12 cellular contexts compared by ENCODE assay signal in the genomic region with DNA sequence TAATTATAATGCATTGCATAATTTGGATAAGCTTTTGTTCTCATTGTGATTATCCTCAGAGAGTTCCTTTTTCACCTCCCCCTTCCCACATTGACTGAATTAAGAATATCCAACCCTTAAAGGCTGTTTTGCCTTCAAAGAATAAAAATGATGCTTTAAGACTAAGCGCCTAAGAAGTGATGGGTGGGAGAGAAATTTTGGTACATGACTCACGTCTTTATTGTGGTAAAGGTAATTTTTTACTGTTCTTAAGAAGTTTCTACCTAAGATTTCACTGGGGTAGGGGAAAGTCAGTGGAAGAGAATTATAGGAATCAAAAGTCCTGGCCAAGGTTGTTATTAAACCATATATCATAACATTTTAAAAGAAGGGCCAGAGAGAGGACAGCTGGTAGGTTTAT.
"Had no signal": no experiment of that assay in that cellular context is flagged by ENCODE, and none has a peak within 500 bp of the region (broad histone marks: within the 10 kb centered on the region; RNA-seq: fewer than 3 reads in every experiment).

No MANE protein-coding gene starts in this region.

- H3K27ac ChIP-seq: ascending aorta, breast epithelium, esophagus squamous epithelium, left lung, ovary had no signal

- DNase-seq: cerebellar nuclear complex; effector CD8-positive, alpha-beta T cell; esophagus squamous epithelium; kidney; left lung; mammary epithelial cell; ovary; SHP77 treated with DMSO at 0.1 percent for 48 hours had no signal

- H3K4me1 ChIP-seq: ascending aorta, breast epithelium, left lung had no signal

- H3K27me3 ChIP-seq: ascending aorta, breast epithelium, esophagus squamous epithelium, left lung, ovary had no signal

- H3K9me3 ChIP-seq: ascending aorta, breast epithelium, esophagus squamous epithelium, left lung, ovary had no signal

- H3K36me3 ChIP-seq: ascending aorta, breast epithelium, esophagus squamous epithelium, left lung, ovary had no signal

- H3K4me3 ChIP-seq: ascending aorta, breast epithelium, esophagus squamous epithelium, left lung, ovary had no signal

- ATAC-seq: left lung, sciatic nerve, SK-N-SH treated with all-trans-retinoic acid at 6 μM for 48 hours had no signal
